18 cellular contexts compared by ENCODE assay signal in genomic region chr18:56962322-56962721, GRCh38.
"Had no signal": no experiment of that assay in that cellular context is flagged by ENCODE, and none has a peak within 500 bp of the region (broad histone marks: within the 10 kb centered on the region; RNA-seq: fewer than 3 reads in every experiment).

No MANE protein-coding gene starts in this region.

- H3K4me3 ChIP-seq: breast epithelium, esophagus muscularis mucosa, right lobe of liver, spleen, tibial nerve, vagina had no signal

- H3K27me3 ChIP-seq: breast epithelium, esophagus muscularis mucosa, right lobe of liver, spleen, tibial nerve, vagina had no signal

- H3K36me3 ChIP-seq: breast epithelium, right lobe of liver had no signal

- H3K27ac ChIP-seq: breast epithelium, esophagus muscularis mucosa, right lobe of liver, spleen, tibial nerve, vagina had no signal

- ATAC-seq: activated T-cell treated with anti-CD3 and anti-CD28 coated beads, Interleukin-2, amount 50 U/mL, for 4 hours; left lobe of liver; natural killer cell; right lobe of liver; stimulated activated naive B cell treated with anti-CD40 and anti-IgM and Interleukin-4, amounts not matched to agents 10 μg/mL and 1 μg/mL and 100 μg/mL, for 72 hours had no signal

- H3K9me3 ChIP-seq: breast epithelium, esophagus muscularis mucosa, right lobe of liver, spleen, tibial nerve, vagina had no signal

- DNase-seq: activated CD4-positive, alpha-beta memory T cell treated with anti-CD3 and anti-CD28 coated beads for 36 hours; activated CD4-positive, CD25-positive, alpha-beta regulatory T cell treated with anti-CD3 and anti-CD28 coated beads, Interleukin-2, amount 50 U/mL, for 72 hours; activated gamma-delta T cell treated with Interleukin-2 at 50 U/mL for 16 hours; activated naive CD8-positive, alpha-beta T cell treated with anti-CD3 and anti-CD28 coated beads for 36 hours; activated T-cell treated with anti-CD3 and anti-CD28 coated beads, Interleukin-2, amount 50 U/mL, for 4 hours; anterior cingulate cortex; glutamatergic neuron; natural killer cell; nucleus accumbens; right lobe of liver; spleen; stimulated activated CD4-positive, alpha-beta T cell treated with anti-CD3 and anti-CD28 coated beads, Interleukin-2, amount 100 ng/mL, for 24 hours; stimulated activated naive B cell treated with anti-CD40 and anti-IgM and Interleukin-4, amounts not matched to agents 10 μg/mL and 1 μg/mL and 100 μg/mL, for 72 hours had no signal

- H3K4me1 ChIP-seq: breast epithelium, esophagus muscularis mucosa, right lobe of liver, spleen, tibial nerve, vagina had no signal
